In the genomic region with DNA sequence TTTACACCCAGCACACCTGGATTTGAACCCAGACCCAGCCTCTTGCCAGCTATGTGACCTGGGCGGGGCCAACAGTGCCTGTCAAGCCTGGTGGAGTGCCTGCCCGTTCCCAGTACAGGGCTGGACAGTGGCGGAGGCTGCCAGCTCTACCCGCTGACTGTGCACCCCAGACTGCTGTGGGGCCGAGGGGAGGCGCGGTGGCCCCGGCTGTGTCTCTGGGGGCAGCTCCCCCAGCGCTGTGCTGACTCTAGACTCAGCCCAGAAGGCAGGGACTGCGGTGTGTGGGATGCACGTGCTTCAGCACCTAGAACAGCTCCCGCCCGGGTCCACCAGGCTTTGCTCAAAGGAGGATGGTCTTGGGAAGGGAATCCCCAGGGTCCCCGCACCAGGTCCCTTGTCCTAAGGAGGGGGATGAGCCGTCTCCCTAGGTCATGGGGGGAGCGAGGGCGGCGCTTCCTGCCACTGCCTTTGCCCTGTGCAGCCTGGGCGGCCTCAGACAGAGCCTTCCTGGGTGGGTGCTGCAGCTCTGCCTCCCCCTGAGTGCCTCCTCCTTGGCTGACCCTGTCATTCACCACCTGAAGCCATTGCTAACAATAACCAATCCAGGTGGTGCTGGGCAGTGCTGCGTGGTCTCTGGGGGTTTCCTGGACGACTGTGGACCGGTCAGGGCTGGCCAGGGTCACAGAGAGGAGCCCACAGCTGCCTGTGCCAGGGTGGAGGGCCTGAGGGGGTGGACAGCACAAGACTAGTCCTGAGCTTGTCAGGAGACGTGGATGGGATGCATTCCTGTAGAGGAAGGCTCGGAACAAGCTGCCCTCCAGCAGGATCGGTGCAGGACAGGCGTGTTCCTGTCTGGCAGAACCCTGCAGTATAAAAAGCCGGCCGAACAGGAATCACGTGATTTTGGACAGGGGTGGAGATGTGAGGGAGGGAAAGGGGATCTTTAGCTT, we compare ENCODE assay signal across 13 cellular contexts. TPM values are rescaled to one million over a fixed set of nuclear protein-coding genes. Genes with fewer than 3 reads are reported as not detected.
A peak's percentile ranks its signal among the peaks of the same experiment; 100 is the strongest.
DNase-seq lines count a peak whose midpoint lies in the region; ATAC-seq and TF ChIP-seq lines count a peak whose summit lies in the region.
"Had no signal": no experiment of that assay in that cellular context is flagged by ENCODE, and none has a peak within 500 bp of the region (broad histone marks: within the 10 kb centered on the region; RNA-seq: fewer than 3 reads in every experiment).

No MANE protein-coding gene starts in this region.

- H3K36me3 Mint-ChIP-seq in chondrocyte (ENCODE audit: low read depth) = peaks cover 4% of the 10 kb centered on the region
- H3K36me3 Mint-ChIP-seq: activated naive CD4-positive, alpha-beta T cell treated with anti-CD3 and anti-CD28 coated beads, Interleukin-2, amount 50 U/mL, for 72 hours had no signal

- H3K4me3 ChIP-seq in choroid plexus epithelial cell (ENCODE audit: low read depth, low read length) (no peak overlapping the region), lower lobe of right lung (no peak overlapping the region), coronary artery (no peak overlapping the region)
- H3K4me3 ChIP-seq: skin epidermis had no signal

- H3K9me3 Mint-ChIP-seq in chondrocyte (ENCODE audit: low read depth) = peaks cover 2% of the 10 kb centered on the region
- H3K9me3 Mint-ChIP-seq: activated naive CD4-positive, alpha-beta T cell treated with anti-CD3 and anti-CD28 coated beads, Interleukin-2, amount 50 U/mL, for 72 hours had no signal

- TF ChIP-seq CTCF in choroid plexus epithelial cell (conservative IDR thresholded peaks at IDR 0.05; ENCODE audit: low read depth, low read length) (no peak), lower lobe of right lung (IDR thresholded peaks at IDR 0.05) (no peak), coronary artery (IDR thresholded peaks at IDR 0.05) (no peak), chondrocyte (IDR thresholded peaks at IDR 0.05) (no peak)

- no peaks in the 10 kb centered on the region for H3K4me1 Mint-ChIP-seq in chondrocyte (ENCODE audit: low read depth)

- intact Hi-C loops in lower lobe of right lung (cut with DNase I) = no loop called here

- no peak overlapping the region for H3K27ac ChIP-seq in lower lobe of right lung
- H3K27ac ChIP-seq in coronary artery = no peak overlapping the region
- H3K27ac ChIP-seq: skin epidermis had no signal

- DNase-seq in EL = peak; percentile 8
- peak; percentile 14 to 43 for DNase-seq in Kasumi-1 (lab: John Stamatoyannopoulos, UW)
- DNase-seq in choroid plexus epithelial cell (ENCODE audit: low read depth) = peak; percentile 35
- DNase-seq in lower lobe of right lung = no peak
- no peak for DNase-seq in coronary artery (ENCODE audit: low spot score)
- no peak for DNase-seq in chondrocyte (ENCODE audit: low spot score)
- DNase-seq in NCI-H2081 treated with DMSO at 0.1 percent for 48 hours (lab: John Stamatoyannopoulos, UW) = no peak
- DNase-seq: NCI-H446; stimulated activated naive CD4-positive, alpha-beta T cell treated with Interleukin-2 at 50 U/mL for 16 hours had no signal

- peaks cover 16% of the 10 kb centered on the region for H3K27me3 ChIP-seq in lower lobe of right lung (ENCODE audit: low read depth)

- peaks cover 18% of the 10 kb centered on the region for H3K27me3 Mint-ChIP-seq in chondrocyte (ENCODE audit: low read depth)

- H3K9me3 ChIP-seq in lower lobe of right lung = no peaks in the 10 kb centered on the region

- no peak overlapping the region for H3K27ac Mint-ChIP-seq in chondrocyte (ENCODE audit: unreplicated experiment)
- H3K27ac Mint-ChIP-seq: activated naive CD4-positive, alpha-beta T cell treated with anti-CD3 and anti-CD28 coated beads, Interleukin-2, amount 50 U/mL, for 72 hours; T-helper 1 cell treated with Interleukin-12 subunit alpha and Interleukin-12 subunit beta and Interleukin-4 antibody, amounts not matched to agents 30 μg/mL and 1 μg/mL, for 36 hours had no signal

- H3K4me3 Mint-ChIP-seq in chondrocyte (ENCODE audit: unreplicated experiment) = no peak overlapping the region
- H3K4me3 Mint-ChIP-seq: T-helper 1 cell treated with Interleukin-12 subunit alpha and Interleukin-12 subunit beta and Interleukin-4 antibody, amounts not matched to agents 30 μg/mL and 1 μg/mL, for 36 hours had no signal

- H3K36me3 ChIP-seq in lower lobe of right lung = no peaks in the 10 kb centered on the region

- ATAC-seq in lower lobe of right lung (peak; percentile 16 to 35), GM19035 (IDR thresholded peaks at IDR 0.05; ENCODE audit: unreplicated experiment) (no peak)

- H3K4me1 ChIP-seq in lower lobe of right lung = no peaks in the 10 kb centered on the region

RNA-seq across cellular contexts. Expression of gene TMEM255B, which starts 18.6 kb away (rescaled TPM):
- total RNA-seq in lower lobe of right lung = 21.5 TPM
- 2.6 to 7.1 TPM (median 5.2 TPM) in 3 replicates for total RNA-seq in chondrocyte

Comparison
In these comparisons a context has a peak if more than half of its experiments do, and no peak if none do; other contexts are left out.
1. DNase-seq: peak in EL (single experiment), Kasumi-1 (2 of 2) and choroid plexus epithelial cell (single experiment); none in lower lobe of right lung (single experiment), coronary artery (single experiment), chondrocyte (single experiment) and NCI-H2081 treated with DMSO at 0.1 percent for 48 hours (single experiment).